9 cellular contexts compared by ENCODE assay signal in the genomic region with DNA sequence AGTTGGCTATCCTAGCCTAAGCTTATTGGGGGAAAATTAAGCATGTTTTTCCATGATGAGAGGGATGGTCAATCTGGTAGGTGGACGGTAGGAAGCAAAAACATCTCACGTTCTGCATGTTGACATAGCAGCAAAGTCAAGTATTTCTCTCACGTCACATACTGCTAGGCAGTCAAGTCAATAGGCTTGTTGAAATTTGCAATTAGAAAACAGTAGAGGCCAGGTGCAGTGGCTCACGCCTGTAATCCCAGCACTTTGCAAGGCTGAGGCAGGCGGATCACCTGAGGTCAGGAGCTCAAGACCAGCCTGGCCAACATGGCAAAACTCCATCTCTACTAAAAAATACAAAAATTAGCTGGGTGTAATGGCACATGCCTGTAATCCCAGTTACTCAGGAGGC. TPM values are rescaled to one million over a fixed set of nuclear protein-coding genes. Genes with fewer than 3 reads are reported as not detected.
"Had no signal": no experiment of that assay in that cellular context is flagged by ENCODE, and none has a peak within 500 bp of the region (broad histone marks: within the 10 kb centered on the region; RNA-seq: fewer than 3 reads in every experiment).

No MANE protein-coding gene starts in this region.

RNA-seq across cellular contexts. Expression of gene APOB, which starts 14.9 kb away (rescaled TPM):
- total RNA-seq: activated CD4-positive, alpha-beta memory T cell treated with anti-CD3 and anti-CD28 coated beads, Interleukin-2, amount 10 ng/mL, durations not matched to agents 7 days and 5 days; activated CD4-positive, alpha-beta T cell treated with anti-CD3 and anti-CD28 coated beads for 36 hours; activated CD4-positive, alpha-beta T cell treated with anti-CD3 and anti-CD28 coated beads, Interleukin-2, amount 10 ng/mL, durations not matched to agents 7 days and 5 days; activated CD8-positive, alpha-beta memory T cell treated with anti-CD3 and anti-CD28 coated beads, Interleukin-2, amount 10 ng/mL, durations not matched to agents 7 days and 5 days; activated CD8-positive, alpha-beta T cell treated with anti-CD3 and anti-CD28 coated beads, Interleukin-2, amount 10 ng/mL, durations not matched to agents 7 days and 5 days; activated naive CD8-positive, alpha-beta T cell treated with anti-CD3 and anti-CD28 coated beads, Interleukin-2, amount 10 ng/mL, durations not matched to agents 7 days and 5 days; activated T-helper 2 cell treated with anti-CD3 and anti-CD28 coated beads, Interferon-gamma antibody, Interleukin-2, Interleukin-4, amounts not matched to agents 10 μg/mL and 5 μg/mL and 100 μg/mL, durations not matched to agents 14 hours and 24 hours and 36 hours; T-helper 17 cell; T-helper 2 cell treated with Interferon-gamma antibody and Interleukin-4, amounts not matched to agents 100 ng/mL and 5 ng/mL, for 36 hours had no signal
